In the genomic region with DNA sequence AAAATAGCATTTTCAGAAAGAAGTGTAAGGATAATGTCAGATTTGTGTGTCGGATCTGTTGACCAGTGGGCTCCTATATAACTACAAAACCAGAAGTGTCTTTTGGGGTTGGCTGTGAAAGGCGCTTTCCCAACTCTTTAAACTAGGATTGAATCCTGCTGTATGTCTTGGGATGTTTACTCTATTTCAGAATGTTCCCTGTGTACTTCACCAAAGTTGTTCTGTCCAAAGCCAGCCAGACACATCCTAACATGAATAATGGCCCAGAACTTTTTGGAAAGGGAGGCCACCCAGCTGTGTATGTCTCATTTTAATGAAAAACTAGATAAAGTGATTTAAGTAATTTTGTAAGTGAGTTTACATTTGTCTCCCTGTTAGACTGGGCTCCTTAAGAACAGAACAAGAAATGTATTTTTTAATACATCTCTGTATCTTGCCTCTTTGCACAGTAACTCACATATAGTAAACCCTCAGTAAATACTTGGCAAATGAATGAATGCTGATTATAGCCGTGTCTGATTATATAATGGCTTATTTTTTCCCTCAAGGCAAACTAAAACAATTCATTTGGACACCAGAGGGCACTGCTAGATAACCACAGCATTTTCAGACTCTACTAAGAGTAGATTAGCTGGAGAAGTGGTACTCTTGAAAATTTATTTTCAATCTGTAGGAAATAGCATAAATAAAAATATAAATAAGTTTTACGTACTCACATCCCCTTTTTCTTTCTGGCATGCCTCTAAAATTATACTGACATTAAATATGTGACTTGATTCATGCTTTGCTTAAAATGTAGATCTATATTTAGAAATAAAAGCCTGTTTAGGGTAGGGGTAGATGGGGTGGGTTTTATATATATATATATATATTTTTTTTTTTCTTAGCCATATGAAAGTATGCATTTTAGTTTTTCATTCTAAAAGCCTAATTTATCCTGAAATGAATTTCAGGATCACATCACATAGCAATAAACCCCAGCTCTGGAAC, we compare ENCODE assay signal across 8 cellular contexts. TPM values are rescaled to one million over a fixed set of nuclear protein-coding genes. Genes with fewer than 3 reads are reported as not detected.
DNase-seq lines count a peak whose midpoint lies in the region; ATAC-seq and TF ChIP-seq lines count a peak whose summit lies in the region.

No MANE protein-coding gene starts in this region.

- H3K27me3 ChIP-seq in mammary epithelial cell (ENCODE audit: insufficient read depth, low read length) (no peaks in the 10 kb centered on the region), layer of hippocampus (ENCODE audit: control insufficient read depth, insufficient read depth, low read length) (no peaks in the 10 kb centered on the region), tibial nerve (no peaks in the 10 kb centered on the region)

- TF ChIP-seq CTCF in mammary epithelial cell (conservative IDR thresholded peaks at IDR 0.05 in 1 of 2, IDR thresholded peaks at IDR 0.05 in 1 of 2; ENCODE audit: extremely low read depth in 1 of 2, insufficient read depth in 1 of 2, low read depth in 1 of 2, low read length in 2 of 2) (peak; percentile 70 to 72), tibial nerve (IDR thresholded peaks at IDR 0.05) (peak; percentile 55 to 82 (median 64))

- BruUV-seq in mammary epithelial cell (replicated peaks; lab: Mats Ljungman, UMichigan): no TSS peak

- no peak for TF ChIP-seq POLR2A in tibial nerve (IDR thresholded peaks at IDR 0.05)

- CTCF ChIA-PET in mammary epithelial cell (lab: Charles Lee; ENCODE audit: low non-redundant PET): no interaction called here

- dilution Hi-C loops in mammary epithelial cell (cut with HindIII; ENCODE audit: low sequenced_read_pairs): no loop called here

- no peaks in the 10 kb centered on the region for H3K4me1 ChIP-seq in mammary epithelial cell (ENCODE audit: insufficient read depth, low read length)
- H3K4me1 ChIP-seq in tibial nerve: peaks cover 0 to 29% (median 0%) of the 10 kb centered on the region in 4 donors

- WGBS in mammary epithelial cell (ENCODE audit: low coverage, missing lambda C conversion rate): 46% methylated on average over 4 of the region's 4 CpGs
- WGBS in tibial nerve, 2 donors: 45 to 48% methylated on average over 4 of the region's 4 CpGs

- peak in 1 of 2 donors; percentile 19 for TF ChIP-seq EP300 in tibial nerve (IDR thresholded peaks at IDR 0.05)

- H3K9me3 ChIP-seq in mammary epithelial cell (replicated peaks; ENCODE audit: insufficient read depth, low read length) (no peaks in the 10 kb centered on the region), tibial nerve (no peaks in the 10 kb centered on the region)

- intact Hi-C loops in mammary epithelial cell (cut with micrococcal nuclease): loop anchor here (1.0 to 10.0 kb wide), 7 partner anchors 68 to 619 kb away; a partner anchor contains a TSS

- H3K36me3 ChIP-seq in mammary epithelial cell (ENCODE audit: insufficient read depth, low read length) (no peaks in the 10 kb centered on the region), tibial nerve (peaks cover 0 to 8% (median 0%) of the 10 kb centered on the region in 3 donors)

- H3K27ac ChIP-seq in mammary epithelial cell (ENCODE audit: insufficient read depth, low read depth, low read length): no peak overlapping the region
- peak overlapping the region; percentile 0 for H3K27ac ChIP-seq in layer of hippocampus (ENCODE audit: low read depth, low read length)
- H3K27ac ChIP-seq in tibial nerve: peak overlapping the region in 2 of 4 donors; percentile 32 to 73

- H3K9ac ChIP-seq in mammary epithelial cell (ENCODE audit: insufficient read depth, low read length): no peak overlapping the region

- H3K4me2 ChIP-seq in mammary epithelial cell (ENCODE audit: insufficient read depth, low read depth, low read length): no peak overlapping the region

- in situ Hi-C loops in mammary epithelial cell (cut with MboI; ENCODE audit: low sequenced_read_pairs in 2 of 2): loop anchor here (5.0 to 25.0 kb wide), 2 partner anchors 147 to 587 kb away; no protein-coding TSS in a partner anchor

- no peak overlapping the region for H3K4me3 ChIP-seq in mammary epithelial cell (replicated peaks in 1 of 3; ENCODE audit: insufficient read depth in 1 of 3, low read depth in 2 of 3, low read length in 3 of 3)
- H3K4me3 ChIP-seq in tibial nerve: no peak overlapping the region

- H3K79me2 ChIP-seq in mammary epithelial cell (ENCODE audit: insufficient read depth, low read length): no peaks in the 10 kb centered on the region

- H2AFZ ChIP-seq in mammary epithelial cell (ENCODE audit: low read depth, low read length): no peak overlapping the region

- DNase-seq in DMS79 treated with DMSO at 0.1 percent for 48 hours (lab: John Stamatoyannopoulos, UW) (peak; percentile 2), DMS79 (lab: John Stamatoyannopoulos, UW) (no peak), NCI-H748 treated with DMSO at 0.1 percent for 48 hours (lab: John Stamatoyannopoulos, UW) (peak; percentile 15), mammary epithelial cell (peak; percentile 51), tibial nerve (ENCODE audit: low spot score in 2 of 2) (peak in 1 of 2 donors; percentile 75)

- ATAC-seq in HG03439 (IDR thresholded peaks at IDR 0.05; ENCODE audit: unreplicated experiment): peak; percentile 67
- ATAC-seq in HG03139 (IDR thresholded peaks at IDR 0.05; ENCODE audit: unreplicated experiment): no peak

- no peaks in the 10 kb centered on the region for H4K20me1 ChIP-seq in mammary epithelial cell (ENCODE audit: insufficient read depth, low read length)

RNA-seq across cellular contexts. Expression of a gene that starts 23.8 kb away (rescaled TPM):
- total RNA-seq in mammary epithelial cell (10 to 100 TPM; 40.8 to 66.5 TPM), tibial nerve (10 to 100 TPM; 25.5 to 36.5 (median 31.5) TPM)
- polyA plus RNA-seq in mammary epithelial cell: 23.6 TPM
- 68.2 TPM for polyA minus RNA-seq in mammary epithelial cell

RNA-seq across cellular contexts. Expression of a gene that starts 37.8 kb away (rescaled TPM):
- total RNA-seq in mammary epithelial cell (under 1 TPM; 0.21 to 0.67 TPM), tibial nerve (1 to 10 TPM in 3 of 4 donors, under 1 TPM in 1; 0.90 to 9.8 (median 5.3) TPM)
- 0.06 TPM for polyA plus RNA-seq in mammary epithelial cell
- polyA minus RNA-seq in mammary epithelial cell: not detected
